Comparison of ENCODE assay signal across 8 cellular contexts in genomic region chr1:92858564-92859399, GRCh38. TPM values are rescaled to one million over a fixed set of nuclear protein-coding genes. Genes with fewer than 3 reads are reported as not detected.
DNase-seq lines count a peak whose midpoint lies in the region; ATAC-seq, FAIRE-seq and TF ChIP-seq lines count a peak whose summit lies in the region.

No MANE protein-coding gene starts in this region.

- no peaks in the 10 kb centered on the region for H4K20me1 ChIP-seq in astrocyte (ENCODE audit: insufficient read depth, low read length)

- H2AFZ ChIP-seq in astrocyte (ENCODE audit: low read depth, low read length): no peak overlapping the region

- H3K27me3 Mint-ChIP-seq in astrocyte (ENCODE audit: low read depth, unreplicated experiment): no peaks in the 10 kb centered on the region

- H3K9me3 ChIP-seq in SJSA1 (replicated peaks) (no peaks in the 10 kb centered on the region), astrocyte (ENCODE audit: insufficient read depth, low read depth, low read length) (no peaks in the 10 kb centered on the region), right atrium auricular region (no peaks in the 10 kb centered on the region)

- H3K4me1 ChIP-seq in SJSA1 (replicated peaks) (no peaks in the 10 kb centered on the region; the same call in 1 of the 2 replicates), astrocyte (ENCODE audit: insufficient read depth, low read length) (no peaks in the 10 kb centered on the region), right atrium auricular region (peaks cover 0 to 6% of the 10 kb centered on the region in 2 donors)

- no peak overlapping the region for H3K9ac ChIP-seq in astrocyte (ENCODE audit: low read length)

- no peak overlapping the region for H3K27ac Mint-ChIP-seq in astrocyte (ENCODE audit: unreplicated experiment)

- H3K36me3 Mint-ChIP-seq in astrocyte (ENCODE audit: low read depth, unreplicated experiment): no peaks in the 10 kb centered on the region

- H3K9me3 Mint-ChIP-seq in astrocyte (ENCODE audit: unreplicated experiment): no peaks in the 10 kb centered on the region

- H3K27me3 ChIP-seq in SJSA1 (replicated peaks) (no peaks in the 10 kb centered on the region), astrocyte (ENCODE audit: insufficient read depth, low read length) (no peaks in the 10 kb centered on the region), right atrium auricular region (no peaks in the 10 kb centered on the region)

- no peaks in the 10 kb centered on the region for H3K36me3 ChIP-seq in SJSA1
- no peaks in the 10 kb centered on the region for H3K36me3 ChIP-seq in astrocyte (ENCODE audit: insufficient read depth, low read length)
- no peaks in the 10 kb centered on the region for H3K36me3 ChIP-seq in right atrium auricular region

- no peak overlapping the region for H3K27ac ChIP-seq in SJSA1
- no peak overlapping the region for H3K27ac ChIP-seq in astrocyte (ENCODE audit: low read depth, low read length)
- H3K27ac ChIP-seq in right atrium auricular region: no peak overlapping the region

- TF ChIP-seq CTCF in astrocyte (IDR thresholded peaks at IDR 0.05; ENCODE audit: insufficient read depth, low read depth, low read length): peak; percentile 100
- TF ChIP-seq CTCF in right atrium auricular region (IDR thresholded peaks at IDR 0.05): peak; percentile 77 to 95
- peak; percentile 91 for TF ChIP-seq CTCF in retinal pigment epithelial cell (conservative IDR thresholded peaks at IDR 0.05; ENCODE audit: low read depth, low read length)

- no peak overlapping the region for H3K4me3 Mint-ChIP-seq in astrocyte (ENCODE audit: unreplicated experiment)

- ATAC-seq in GM21576 (IDR thresholded peaks at IDR 0.05; ENCODE audit: unreplicated experiment) (peak; percentile 75), HG02852 (IDR thresholded peaks at IDR 0.05; ENCODE audit: unreplicated experiment) (no peak)

- FAIRE-seq in astrocyte (lab: Jason Lieb, UNC): peak; percentile 98

- no peaks in the 10 kb centered on the region for H3K79me2 ChIP-seq in astrocyte (ENCODE audit: insufficient read depth, low read length)

- no peak overlapping the region for H3K4me3 ChIP-seq in SJSA1
- no peak overlapping the region for H3K4me3 ChIP-seq in astrocyte (ENCODE audit: insufficient read depth, low read depth, low read length)
- H3K4me3 ChIP-seq in right atrium auricular region: peak overlapping the region; percentile 14 to 37
- H3K4me3 ChIP-seq in retinal pigment epithelial cell (ENCODE audit: low read length): no peak overlapping the region

- H3K4me2 ChIP-seq in astrocyte (ENCODE audit: low read length): peak overlapping the region; percentile 2

- DNase-seq in DMS153 treated with DMSO at 0.1 percent for 48 hours (lab: John Stamatoyannopoulos, UW; ENCODE audit: unreplicated experiment): peak; percentile 73
- peak; percentile 93 for DNase-seq in NAMALWA (ENCODE audit: low spot score)
- peak; percentile 61 to 77 for DNase-seq in SJSA1 (ENCODE audit: low read depth in 1 of 2, low spot score in 2 of 2)
- peak; percentile 52 for DNase-seq in astrocyte (ENCODE audit: low read depth)
- no peak for DNase-seq in right atrium auricular region (ENCODE audit: low spot score)
- peak; percentile 55 for DNase-seq in retinal pigment epithelial cell (ENCODE audit: low read depth)

- H3K4me1 Mint-ChIP-seq in astrocyte (ENCODE audit: low read depth, unreplicated experiment): peaks cover 5% of the 10 kb centered on the region

RNA-seq across cellular contexts. Expression of gene RPL5, which starts 26.9 kb away (rescaled TPM):
- total RNA-seq in SJSA1 (2014; rRNA removed; shearing (Covaris generic)): 646 and 1,004 TPM in 2 replicates
- 741 and 846 TPM in 2 replicates for total RNA-seq in astrocyte
- total RNA-seq in right atrium auricular region: 1,000 to 10,000 TPM in 1 of 2 donors, 100 to 1,000 TPM in 1; 675 to 1,127 TPM

Comparison
In these comparisons a context has a peak if more than half of its experiments do, and no peak if none do; other contexts are left out.
1. H3K4me3 ChIP-seq: peak in right atrium auricular region (2 of 2); none in SJSA1 (single experiment), astrocyte (single experiment) and retinal pigment epithelial cell (single experiment).
2. Peak in every context shown above with its lines, with median percentiles within 50 percentile points of each other: CTCF ChIP-seq.